ENCODE assay signal across 7 cellular contexts in genomic region chr21:16650984-16651383, GRCh38.
"Had no signal": no experiment of that assay in that cellular context is flagged by ENCODE, and none has a peak within 500 bp of the region (broad histone marks: within the 10 kb centered on the region; RNA-seq: fewer than 3 reads in every experiment).

No MANE protein-coding gene starts in this region.

- FAIRE-seq: HTR-8/SVneo, K562 had no signal

- H3K4me3 Mint-ChIP-seq: IgD-negative memory B cell had no signal

- H3K27ac Mint-ChIP-seq: IgD-negative memory B cell had no signal

- ATAC-seq: K562 had no signal

- H3K4me1 Mint-ChIP-seq: IgD-negative memory B cell had no signal

- H3K27ac ChIP-seq: HL-60 had no signal

- H3K27me3 Mint-ChIP-seq: IgD-negative memory B cell had no signal

- DNase-seq: IMR-90, KBM-7, KG1 had no signal

- H3K4me3 ChIP-seq: K562 had no signal
